11 cellular contexts compared by ENCODE assay signal in the genomic region with DNA sequence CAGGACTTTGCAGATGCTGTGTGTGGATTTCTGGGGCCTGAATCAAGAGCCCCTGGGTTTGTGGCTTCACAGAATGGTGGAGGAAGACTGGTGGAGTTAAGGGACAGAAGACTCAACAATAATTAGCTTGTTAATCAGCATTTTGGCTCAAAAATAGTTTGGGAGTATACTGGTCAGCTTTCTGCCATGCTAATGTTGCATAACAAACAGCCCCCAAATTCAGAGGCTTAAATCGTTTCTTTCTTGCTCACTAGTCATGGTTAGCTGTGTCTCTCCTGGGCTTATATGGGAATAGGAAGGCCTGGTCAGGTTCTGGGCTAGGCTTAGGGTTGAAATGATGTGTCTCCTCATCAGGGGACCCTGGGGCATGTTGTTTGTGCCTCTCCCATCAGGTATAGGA.
"Had no signal": no experiment of that assay in that cellular context is flagged by ENCODE, and none has a peak within 500 bp of the region (broad histone marks: within the 10 kb centered on the region; RNA-seq: fewer than 3 reads in every experiment).

No MANE protein-coding gene starts in this region.

- H3K4me1 ChIP-seq: HAP-1 had no signal

- DNase-seq: GM23248, GOT3, H7, H9, HCEC 1CT, HFFc6 had no signal

- H3K27ac ChIP-seq: GM23248 had no signal

- H3K9ac ChIP-seq: GM23248 had no signal

- H3K4me3 ChIP-seq: GM23248, GM23338, HAP-1 had no signal

- H2AFZ ChIP-seq: GM23248, GM23338 had no signal

- H3K4me2 ChIP-seq: GM23338 had no signal

- H3K9me3 ChIP-seq: HAP-1 had no signal

- FAIRE-seq: H1, H54 had no signal

- H3K36me3 ChIP-seq: HAP-1 had no signal

- ATAC-seq: GM23338, HCT116 had no signal
